Comparison of ENCODE assay signal across 20 cellular contexts in the genomic region with DNA sequence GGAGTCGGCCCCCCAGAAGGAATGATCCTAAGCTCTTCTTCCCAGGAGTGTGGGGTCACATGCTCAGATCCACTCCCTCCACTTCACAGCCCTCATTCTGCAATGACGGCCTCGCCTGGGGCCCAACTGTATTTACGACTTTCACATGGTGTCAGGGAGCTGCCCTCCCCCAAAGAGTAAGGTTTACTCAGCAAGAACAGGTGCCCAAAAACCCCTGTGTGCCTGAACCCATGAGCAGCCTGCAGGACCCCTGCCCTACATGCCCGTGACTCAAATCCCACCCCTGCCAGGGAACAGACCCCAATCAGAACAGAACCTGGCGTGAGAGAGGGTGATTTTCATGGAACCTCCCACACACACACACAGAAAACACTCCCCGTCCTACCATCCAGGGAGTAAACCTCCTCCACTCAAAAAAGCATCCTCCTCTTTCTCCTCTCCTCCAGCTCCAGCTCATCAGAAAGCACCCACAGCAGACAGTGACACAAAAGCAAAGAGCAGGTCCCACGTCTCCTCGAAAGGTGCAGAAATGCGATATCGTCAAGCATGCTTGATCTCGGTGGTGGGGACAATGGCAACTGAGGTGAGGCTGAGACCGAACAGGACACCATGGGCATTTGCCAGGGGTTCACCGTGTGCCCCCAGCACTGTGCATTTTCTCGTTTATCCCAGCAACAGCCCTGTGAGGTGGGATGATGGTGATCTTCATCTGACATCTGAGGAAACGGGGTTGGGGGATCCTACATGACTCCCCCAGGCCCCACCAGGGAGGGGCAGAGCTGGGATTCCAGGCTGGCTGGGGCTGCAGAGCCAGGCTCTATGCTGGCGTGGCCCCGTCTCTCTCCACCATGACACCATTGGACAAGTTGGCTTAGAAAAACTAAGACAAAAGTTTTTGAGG.
"Had no signal": no experiment of that assay in that cellular context is flagged by ENCODE, and none has a peak within 500 bp of the region (broad histone marks: within the 10 kb centered on the region; RNA-seq: fewer than 3 reads in every experiment).

No MANE protein-coding gene starts in this region.

- DNase-seq: activated CD4-positive, CD25-positive, alpha-beta regulatory T cell treated with anti-CD3 and anti-CD28 coated beads, Interleukin-2, amount 50 U/mL, for 72 hours; activated gamma-delta T cell treated with Interleukin-2 at 50 U/mL for 16 hours; activated T-cell treated with anti-CD3 and anti-CD28 coated beads, Interleukin-2, amount 50 U/mL, for 1 hour; brain microvascular endothelial cell; central memory CD4-positive, alpha-beta T cell; dorsolateral prefrontal cortex; esophagus squamous epithelium; gastrocnemius medialis; hippocampal formation; kidney glomerular epithelial cell; left ventricle myocardium inferior; mammary epithelial cell; posterior cingulate gyrus; stimulated activated CD4-positive, alpha-beta T cell treated with anti-CD3 and anti-CD28 coated beads, Interleukin-2, amount 100 ng/mL, for 48 hours; stimulated activated CD8-positive, alpha-beta memory T cell treated with anti-CD3 and anti-CD28 coated beads, Interleukin-4, amount 100 ng/mL, for 48 hours; stimulated activated naive B cell treated with anti-CD40 and anti-IgM and Interleukin-4, amounts not matched to agents 10 μg/mL and 1 μg/mL and 100 μg/mL, for 72 hours; T-cell had no signal

- H3K27ac Mint-ChIP-seq: activated naive CD4-positive, alpha-beta T cell treated with anti-CD3 and anti-CD28 coated beads, Interleukin-2, amount 50 U/mL, for 24 hours; natural killer cell treated with Interleukin-12 subunit alpha and Interleukin-12 subunit beta and Interleukin-15 and Interleukin-18, amount 100 ng/mL, for 72 hours; stimulated activated naive B cell treated with anti-CD40 and anti-IgM and Interleukin-4, amounts not matched to agents 10 μg/mL and 1 μg/mL and 100 μg/mL, for 72 hours; T-cell; T-helper 2 cell treated with Interferon-gamma antibody and Interleukin-4, amounts not matched to agents 5 μg/mL and 100 μg/mL, for 36 hours had no signal

- H3K36me3 Mint-ChIP-seq: stimulated activated naive B cell treated with anti-CD40 and anti-IgM and Interleukin-4, amounts not matched to agents 10 μg/mL and 1 μg/mL and 100 μg/mL, for 72 hours; T-cell had no signal

- ATAC-seq: gastrocnemius medialis; natural killer cell treated with Interleukin-12 subunit alpha and Interleukin-12 subunit beta and Interleukin-15 and Interleukin-18, amount 100 ng/mL, for 72 hours; stimulated activated naive B cell treated with anti-CD40 and anti-IgM and Interleukin-4, amounts not matched to agents 10 μg/mL and 1 μg/mL and 100 μg/mL, for 72 hours; T-cell had no signal

- H3K4me3 Mint-ChIP-seq: activated naive CD4-positive, alpha-beta T cell treated with anti-CD3 and anti-CD28 coated beads, Interleukin-2, amount 50 U/mL, for 24 hours; natural killer cell treated with Interleukin-12 subunit alpha and Interleukin-12 subunit beta and Interleukin-15 and Interleukin-18, amount 100 ng/mL, for 72 hours; stimulated activated naive B cell treated with anti-CD40 and anti-IgM and Interleukin-4, amounts not matched to agents 10 μg/mL and 1 μg/mL and 100 μg/mL, for 72 hours; T-cell; T-helper 2 cell treated with Interferon-gamma antibody and Interleukin-4, amounts not matched to agents 5 μg/mL and 100 μg/mL, for 36 hours had no signal

- H3K4me1 Mint-ChIP-seq: activated naive CD4-positive, alpha-beta T cell treated with anti-CD3 and anti-CD28 coated beads, Interleukin-2, amount 50 U/mL, for 24 hours; stimulated activated naive B cell treated with anti-CD40 and anti-IgM and Interleukin-4, amounts not matched to agents 10 μg/mL and 1 μg/mL and 100 μg/mL, for 72 hours had no signal
